In genomic region chr1:3539707-3540425, GRCh38 we compare ENCODE assay signal across 12 cellular contexts.
DNase-seq lines count a peak whose midpoint lies in the region; ATAC-seq and TF ChIP-seq lines count a peak whose summit lies in the region.
"Had no signal": no experiment of that assay in that cellular context is flagged by ENCODE, and none has a peak within 500 bp of the region (broad histone marks: within the 10 kb centered on the region; RNA-seq: fewer than 3 reads in every experiment).

No MANE protein-coding gene starts in this region.

- H3K36me3 ChIP-seq in mammary epithelial cell (ENCODE audit: insufficient read depth, low read length) (no peaks in the 10 kb centered on the region), stomach smooth muscle (ENCODE audit: control insufficient read depth in 2 of 2, insufficient read depth in 2 of 2, low read length in 2 of 2) (no peaks in the 10 kb centered on the region)

- CTCF ChIA-PET in mammary epithelial cell (lab: Charles Lee; ENCODE audit: low non-redundant PET): no interaction called here

- 17% methylated on average over 20 of the region's 24 CpGs for WGBS in mammary epithelial cell (ENCODE audit: low coverage, missing lambda C conversion rate)

- no peak overlapping the region for H3K9ac ChIP-seq in mammary epithelial cell (ENCODE audit: insufficient read depth, low read length)
- no peak overlapping the region for H3K9ac ChIP-seq in stomach smooth muscle (ENCODE audit: low read length in 2 of 2)

- no peak overlapping the region for H3K27ac ChIP-seq in mammary epithelial cell (ENCODE audit: insufficient read depth, low read depth, low read length)
- peak overlapping the region; percentile 73 for H3K27ac ChIP-seq in layer of hippocampus (ENCODE audit: low read depth, low read length)
- H3K27ac ChIP-seq in stomach smooth muscle (ENCODE audit: low read length): peak overlapping the region; percentile 31

- in situ Hi-C loops in mammary epithelial cell (cut with MboI; ENCODE audit: low sequenced_read_pairs in 2 of 2): no loop called here

- intact Hi-C loops in mammary epithelial cell (cut with micrococcal nuclease): no loop called here

- BruUV-seq in mammary epithelial cell (replicated peaks; lab: Mats Ljungman, UMichigan): no TSS peak

- peak; percentile 47 for DNase-seq in KG1 (lab: John Stamatoyannopoulos, UW)
- peak; percentile 71 for DNase-seq in mammary epithelial cell
- DNase-seq: CD4-positive, alpha-beta T cell; foreskin melanocyte; stimulated activated CD8-positive, alpha-beta memory T cell treated with anti-CD3 and anti-CD28 coated beads, Interleukin-4, amount 100 ng/mL, for 48 hours had no signal

- peak overlapping the region; percentile 71 for H2AFZ ChIP-seq in mammary epithelial cell (ENCODE audit: low read depth, low read length)

- ATAC-seq in HG02642 (IDR thresholded peaks at IDR 0.05; ENCODE audit: poor library complexity, unreplicated experiment) (no peak), HG03378 (IDR thresholded peaks at IDR 0.05; ENCODE audit: unreplicated experiment) (no peak), HG03108 (IDR thresholded peaks at IDR 0.05; ENCODE audit: unreplicated experiment) (no peak), HG03460 (IDR thresholded peaks at IDR 0.05; ENCODE audit: unreplicated experiment) (no peak)

- no peaks in the 10 kb centered on the region for H3K27me3 ChIP-seq in mammary epithelial cell (ENCODE audit: insufficient read depth, low read length)
- H3K27me3 ChIP-seq in layer of hippocampus (ENCODE audit: control insufficient read depth, insufficient read depth, low read length): no peaks in the 10 kb centered on the region
- H3K27me3 ChIP-seq in stomach smooth muscle (ENCODE audit: control insufficient read depth in 1 of 2, insufficient read depth in 2 of 2, low read length in 2 of 2): no peaks in the 10 kb centered on the region

- H3K9me3 ChIP-seq in mammary epithelial cell (replicated peaks; ENCODE audit: insufficient read depth, low read length): no peaks in the 10 kb centered on the region
- H3K9me3 ChIP-seq in stomach smooth muscle (ENCODE audit: control insufficient read depth in 2 of 2, low read length in 2 of 2): no peaks in the 10 kb centered on the region

- no peak for TF ChIP-seq CTCF in mammary epithelial cell (conservative IDR thresholded peaks at IDR 0.05 in 1 of 2, IDR thresholded peaks at IDR 0.05 in 1 of 2; ENCODE audit: extremely low read depth in 1 of 2, insufficient read depth in 1 of 2, low read depth in 1 of 2, low read length in 2 of 2)

- H3K4me1 ChIP-seq in mammary epithelial cell (ENCODE audit: insufficient read depth, low read length): peaks cover 43% of the 10 kb centered on the region
- H3K4me1 ChIP-seq in stomach smooth muscle (ENCODE audit: control insufficient read depth, insufficient read depth, low read length): peaks cover 25% of the 10 kb centered on the region

- H3K4me3 ChIP-seq in mammary epithelial cell (replicated peaks in 1 of 3; ENCODE audit: insufficient read depth in 1 of 3, low read depth in 2 of 3, low read length in 3 of 3) (no peak overlapping the region), stomach smooth muscle (ENCODE audit: low read length in 2 of 2) (no peak overlapping the region)
- H3K4me3 ChIP-seq: smooth muscle cell had no signal

- no peaks in the 10 kb centered on the region for H3K79me2 ChIP-seq in mammary epithelial cell (ENCODE audit: insufficient read depth, low read length)

- peak overlapping the region; percentile 3 for H3K4me2 ChIP-seq in mammary epithelial cell (ENCODE audit: insufficient read depth, low read depth, low read length)
- H3K4me2 ChIP-seq: smooth muscle cell had no signal

- no peaks in the 10 kb centered on the region for H4K20me1 ChIP-seq in mammary epithelial cell (ENCODE audit: insufficient read depth, low read length)

- dilution Hi-C loops in mammary epithelial cell (cut with HindIII; ENCODE audit: low sequenced_read_pairs): loop anchor here (5.0 kb wide), 1 partner anchor 68 kb away; no protein-coding TSS in a partner anchor
